18 cellular contexts compared by ENCODE assay signal in genomic region chr1:181108297-181108696, GRCh38. TPM values are rescaled to one million over a fixed set of nuclear protein-coding genes. Genes with fewer than 3 reads are reported as not detected.
A peak's percentile ranks its signal among the peaks of the same experiment; 100 is the strongest.
DNase-seq lines count a peak whose midpoint lies in the region; ATAC-seq, FAIRE-seq and TF ChIP-seq lines count a peak whose summit lies in the region.
"Had no signal": no experiment of that assay in that cellular context is flagged by ENCODE, and none has a peak within 500 bp of the region (broad histone marks: within the 10 kb centered on the region; RNA-seq: fewer than 3 reads in every experiment).

No MANE protein-coding gene starts in this region.

- no peaks in the 10 kb centered on the region for H3K27me3 ChIP-seq in BLaER1 treated with 17β-estradiol and CSF1 and Interleukin-3, amounts not matched to agents 10 nM and 100 nM
- H3K27me3 ChIP-seq: SJCRH30 had no signal

- H3K27ac Mint-ChIP-seq in activated T-helper 17 cell treated with anti-CD3 and anti-CD28 coated beads, Interleukin-2, amount 50 U/mL, for 72 hours, result peak overlapping the region; percentile 36
- H3K27ac Mint-ChIP-seq in neural crest cell (ENCODE audit: unreplicated experiment), result peak overlapping the region; percentile 0

- TF ChIP-seq RAD21 in A549 (conservative IDR thresholded peaks at IDR 0.05 in 1 of 2, IDR thresholded peaks at IDR 0.05 in 1 of 2), result no peak

- no peaks in the 10 kb centered on the region for H4K20me1 ChIP-seq in BLaER1 treated with 17β-estradiol and CSF1 and Interleukin-3, amounts not matched to agents 10 nM and 100 nM

- H3K4me1 Mint-ChIP-seq in activated T-helper 17 cell treated with anti-CD3 and anti-CD28 coated beads, Interleukin-2, amount 50 U/mL, for 72 hours, result peaks cover 18% of the 10 kb centered on the region
- H3K4me1 Mint-ChIP-seq in neural crest cell, result peaks cover 62% of the 10 kb centered on the region

- H3K4me2 ChIP-seq in A549, result peak overlapping the region; percentile 63
- peak overlapping the region in 9 of 11 experiments; percentile 36 to 98 (median 96); a peak in 18 of 22 replicates for H3K4me2 ChIP-seq in BLaER1 treated with 17β-estradiol and CSF1 and Interleukin-3, amounts not matched to agents 10 nM and 100 nM

- H3K9me3 ChIP-seq in A549, result no peaks in the 10 kb centered on the region
- H3K9me3 ChIP-seq in BLaER1 treated with 17β-estradiol and CSF1 and Interleukin-3, amounts not matched to agents 10 nM and 100 nM (replicated peaks in 1 of 11), result no peaks in the 10 kb centered on the region
- H3K9me3 ChIP-seq: SJCRH30 had no signal

- no peaks in the 10 kb centered on the region for H3K36me3 ChIP-seq in BLaER1 treated with 17β-estradiol and CSF1 and Interleukin-3, amounts not matched to agents 10 nM and 100 nM
- H3K36me3 ChIP-seq: SJCRH30 had no signal

- no peak for DNase-seq in A549 (ENCODE audit: low read depth in 1 of 2, low spot score in 1 of 2)
- no peak for DNase-seq in neural crest cell (ENCODE audit: low read depth, low spot score)
- DNase-seq in SIG-M5 (lab: John Stamatoyannopoulos, UW), result no peak
- no peak for DNase-seq in stimulated activated CD4-positive, alpha-beta T cell treated with anti-CD3 and anti-CD28 coated beads, Interleukin-4, amount 100 ng/mL, for 24 hours
- DNase-seq: ACHN, DMS 273 treated with DMSO at 0.1 percent for 48 hours, GOT3, KBM-7, NCI-H1105 treated with DMSO at 0.1 percent for 48 hours, NCI-H1694, NCI-H2081 treated with DMSO at 0.1 percent for 48 hours, SJCRH30 had no signal

- no peak overlapping the region for H3K4me3 Mint-ChIP-seq in activated T-helper 17 cell treated with anti-CD3 and anti-CD28 coated beads, Interleukin-2, amount 50 U/mL, for 72 hours
- no peak overlapping the region for H3K4me3 Mint-ChIP-seq in neural crest cell

- TF ChIP-seq EP300 in A549 (IDR thresholded peaks at IDR 0.05), result no peak

- FAIRE-seq in A549 (lab: Jason Lieb, UNC), result no peak
- FAIRE-seq: G401.6, GM19239 had no signal

- CTCF ChIA-PET in A549 (lab: Yijun Ruan, JAX), result interaction anchor here (1.0 to 48.3 kb wide), 6 partner anchors 7 to 227 kb away, joined by 3 to 774 read pairs (median 10); no protein-coding TSS in a partner anchor

- no peak for TF ChIP-seq CTCF in A549 (IDR thresholded peaks at IDR 0.05)
- no peak for TF ChIP-seq CTCF in neural crest cell (conservative IDR thresholded peaks at IDR 0.05)

- no peak overlapping the region for H3K4me3 ChIP-seq in A549
- no peak overlapping the region for H3K4me3 ChIP-seq in BLaER1 treated with 17β-estradiol and CSF1 and Interleukin-3, amounts not matched to agents 10 nM and 100 nM
- H3K4me3 ChIP-seq: SJCRH30 had no signal

- 21% methylated on average over 3 of the region's 3 CpGs for WGBS in A549 (ENCODE audit: missing lambda C conversion rate)

- H3K36me3 Mint-ChIP-seq in activated T-helper 17 cell treated with anti-CD3 and anti-CD28 coated beads, Interleukin-2, amount 50 U/mL, for 72 hours (ENCODE audit: low read depth), result peaks cover 6% of the 10 kb centered on the region
- H3K36me3 Mint-ChIP-seq in neural crest cell (ENCODE audit: low read depth), result no peaks in the 10 kb centered on the region

- H3K4me1 ChIP-seq in A549, result peaks cover 87% of the 10 kb centered on the region
- peaks cover 58 to 82% (median 72%) of the 10 kb centered on the region in 10 experiments for H3K4me1 ChIP-seq in BLaER1 treated with 17β-estradiol and CSF1 and Interleukin-3, amounts not matched to agents 10 nM and 100 nM

- no peak overlapping the region for H3K9ac ChIP-seq in BLaER1 treated with 17β-estradiol and CSF1 and Interleukin-3, amounts not matched to agents 10 nM and 100 nM

- peak overlapping the region; percentile 93 to 98 for H3K27ac ChIP-seq in A549
- H3K27ac ChIP-seq in BLaER1 treated with 17β-estradiol and CSF1 and Interleukin-3, amounts not matched to agents 10 nM and 100 nM, result no peak overlapping the region
- H3K27ac ChIP-seq: SJCRH30 had no signal

- ATAC-seq in A549 (no peak), HG03196 (IDR thresholded peaks at IDR 0.05; ENCODE audit: unreplicated experiment) (no peak), GM21529 (IDR thresholded peaks at IDR 0.05; ENCODE audit: unreplicated experiment) (no peak)
- ATAC-seq in activated T-helper 17 cell treated with anti-CD3 and anti-CD28 coated beads, Interleukin-2, amount 50 U/mL, for 72 hours (replicated peaks), result no peak

- POLR2A ChIA-PET in A549 (lab: Yijun Ruan, JAX), result interaction anchor here (0.9 to 1.3 kb wide), 4 partner anchors 9 to 33 kb away, joined by 3 to 4 read pairs (median 3); no protein-coding TSS in a partner anchor

- peaks cover 5% of the 10 kb centered on the region for H3K27me3 Mint-ChIP-seq in activated T-helper 17 cell treated with anti-CD3 and anti-CD28 coated beads, Interleukin-2, amount 50 U/mL, for 72 hours
- peaks cover 6% of the 10 kb centered on the region for H3K27me3 Mint-ChIP-seq in neural crest cell (ENCODE audit: low read depth)

- no peaks in the 10 kb centered on the region for H3K9me3 Mint-ChIP-seq in activated T-helper 17 cell treated with anti-CD3 and anti-CD28 coated beads, Interleukin-2, amount 50 U/mL, for 72 hours
- no peaks in the 10 kb centered on the region for H3K9me3 Mint-ChIP-seq in neural crest cell

- no peak for TF ChIP-seq POLR2A in A549 (IDR thresholded peaks at IDR 0.05; ENCODE audit: low read length)

TF ChIP-seq in A549, 52 proteins besides CTCF, POLR2A, EP300 and RAD21:
- TF ChIP-seq HES2 (IDR thresholded peaks at IDR 0.05) (no peak), FOXS1 (CRISPR knock-in tag; IDR thresholded peaks at IDR 0.05) (no peak), ESRRA (IDR thresholded peaks at IDR 0.05; ENCODE audit: borderline replicate concordance, low read length) (no peak), RCOR1 (IDR thresholded peaks at IDR 0.05; ENCODE audit: low read depth, low read length) (no peak), KDM1A (IDR thresholded peaks at IDR 0.05; ENCODE audit: low read depth) (no peak), RFX5 (IDR thresholded peaks at IDR 0.05) (no peak), JUNB (IDR thresholded peaks at IDR 0.05) (no peak), MAX (IDR thresholded peaks at IDR 0.05) (no peak), RNF2 (IDR thresholded peaks at IDR 0.05; ENCODE audit: borderline replicate concordance, low read depth) (no peak), BCL3 (IDR thresholded peaks at IDR 0.05) (no peak), ZNF302 (CRISPR knock-in tag; IDR thresholded peaks at IDR 0.05) (no peak), HOXB5 (CRISPR knock-in tag; IDR thresholded peaks at IDR 0.05) (no peak), SREBF2 (IDR thresholded peaks at IDR 0.05) (no peak), HMGXB4 (CRISPR knock-in tag; IDR thresholded peaks at IDR 0.05; ENCODE audit: borderline replicate concordance) (no peak), EHMT2 (IDR thresholded peaks at IDR 0.05; ENCODE audit: low read depth) (no peak), NFE2L2 (conservative IDR thresholded peaks at IDR 0.05; ENCODE audit: low read length) (no peak), JUN (IDR thresholded peaks at IDR 0.05) (no peak)
TF ChIP-seq in A549: peak in this region for 0.

RNA-seq across cellular contexts. Expression of gene IER5, which starts 19.8 kb away (rescaled TPM):
- polyA plus RNA-seq in A549 (2011; rRNA removed) (21.2 and 26.8 TPM in 2 replicates), A549 (2017; fragmentation: RNase III; extraction: RNeasy Plus Mini Kit Qiagen cat#74134 plus additional on column Dnase treatment) (40.2 to 43.4 TPM (median 40.5 TPM) in 3 replicates)
- 26.3 and 34.1 TPM in 2 replicates for polyA plus RNA-seq in A549 (2012; cell fraction: cytosol; rRNA removed)
- 60.6 and 73.2 TPM in 2 replicates for polyA plus RNA-seq in A549 (2012; cell fraction: nucleus; rRNA removed)
- polyA minus RNA-seq in A549 (2011; rRNA and poly(A)+ RNA removed), result 20.8 and 29.5 TPM in 2 replicates
- 10 to 100 TPM; 40.9 to 60.4 TPM for total RNA-seq in activated T-helper 17 cell treated with anti-CD3 and anti-CD28 coated beads, Interleukin-2, amount 50 U/mL, for 72 hours
- total RNA-seq in neural crest cell, result 7.5 and 7.7 TPM in 2 replicates

Comparison
In these comparisons a context has a peak if more than half of its experiments do, and no peak if none do; other contexts are left out.
1. H3K27ac ChIP-seq: peak in A549 (2 of 2); none in BLaER1 treated with 17β-estradiol and CSF1 and Interleukin-3, amounts not matched to agents 10 nM and 100 nM (0 of 11).